Comparison of ENCODE assay signal across 28 cellular contexts in genomic region chr5:138702827-138703194, GRCh38.
"Had no signal": no experiment of that assay in that cellular context is flagged by ENCODE, and none has a peak within 500 bp of the region (broad histone marks: within the 10 kb centered on the region; RNA-seq: fewer than 3 reads in every experiment).

No MANE protein-coding gene starts in this region.

- DNase-seq: activated CD4-positive, alpha-beta T cell treated with anti-CD3 and anti-CD28 coated beads for 48 hours; activated CD4-positive, alpha-beta T cell treated with anti-CD3 and anti-CD28 coated beads, Interleukin-2, amount 50 U/mL, for 48 hours; activated CD8-positive, alpha-beta memory T cell treated with anti-CD3 and anti-CD28 coated beads for 24 hours; activated effector memory CD4-positive, alpha-beta T cell treated with Interleukin-2 at 50 U/mL for 16 hours; activated naive CD4-positive, alpha-beta T cell treated with Interleukin-2 at 50 U/mL for 16 hours; activated naive CD8-positive, alpha-beta T cell treated with anti-CD3 and anti-CD28 coated beads for 36 hours; adrenal gland; aorta; body of pancreas; cerebellar nuclear complex; dorsolateral prefrontal cortex; effector memory CD4-positive, alpha-beta T cell; gastrocnemius medialis; hippocampal formation; immature natural killer cell; kidney; left colon; mammary epithelial cell; naive thymus-derived CD8-positive, alpha-beta T cell; stimulated activated naive CD4-positive, alpha-beta T cell had no signal

- FAIRE-seq: kidney had no signal

- H3K27ac Mint-ChIP-seq: activated naive CD8-positive, alpha-beta T cell treated with anti-CD3 and anti-CD28 coated beads for 36 hours; immature natural killer cell; naive thymus-derived CD8-positive, alpha-beta T cell; neural progenitor cell had no signal

- H3K27me3 ChIP-seq: adrenal gland, body of pancreas, cardiac muscle cell, dorsolateral prefrontal cortex, gastrocnemius medialis, neural progenitor cell, right atrium auricular region, suprapubic skin, tibial nerve had no signal

- H3K36me3 Mint-ChIP-seq: activated naive CD8-positive, alpha-beta T cell treated with anti-CD3 and anti-CD28 coated beads for 36 hours; immature natural killer cell; neural progenitor cell had no signal

- ATAC-seq: activated CD4-positive, CD25-positive, alpha-beta regulatory T cell treated with anti-CD3 and anti-CD28 coated beads, Interleukin-2, amount 50 U/mL, for 24 hours; body of pancreas; gastrocnemius medialis; left colon; naive thymus-derived CD8-positive, alpha-beta T cell had no signal

- H3K27ac ChIP-seq: adrenal gland, body of pancreas, cardiac muscle cell, coronary artery, gastrocnemius medialis, neural progenitor cell, right atrium auricular region, suprapubic skin, tibial nerve, VCaP had no signal

- H3K4me3 Mint-ChIP-seq: activated naive CD8-positive, alpha-beta T cell treated with anti-CD3 and anti-CD28 coated beads for 36 hours; immature natural killer cell; naive thymus-derived CD8-positive, alpha-beta T cell; neural progenitor cell had no signal

- H3K36me3 ChIP-seq: adrenal gland, cardiac muscle cell, gastrocnemius medialis, neural progenitor cell, right atrium auricular region, suprapubic skin, tibial nerve had no signal

- H3K4me1 Mint-ChIP-seq: activated naive CD8-positive, alpha-beta T cell treated with anti-CD3 and anti-CD28 coated beads for 36 hours; immature natural killer cell; naive thymus-derived CD8-positive, alpha-beta T cell had no signal

- H3K9me3 Mint-ChIP-seq: activated naive CD8-positive, alpha-beta T cell treated with anti-CD3 and anti-CD28 coated beads for 36 hours; immature natural killer cell; neural progenitor cell had no signal

- H3K4me3 ChIP-seq: adrenal gland, body of pancreas, cardiac muscle cell, coronary artery, dorsolateral prefrontal cortex, gastrocnemius medialis, neural progenitor cell, right atrium auricular region, suprapubic skin, tibial nerve had no signal

- H3K9me3 ChIP-seq: adrenal gland, body of pancreas, gastrocnemius medialis, right atrium auricular region, suprapubic skin, tibial nerve had no signal

- H3K9ac ChIP-seq: neural progenitor cell had no signal

- H3K4me1 ChIP-seq: gastrocnemius medialis had no signal
